In genomic region chr3:48240711-48241491, GRCh38 we compare ENCODE assay signal across 1 cellular context.
TF ChIP-seq lines count a peak whose summit lies in the region.

Gene ZNF589 (plus strand): TSS chr3:48241104. CDS start chr3:48241172, 68 bp downstream.

TF ChIP-seq in HepG2, 621 proteins besides CTCF, POLR2A, EP300 and RAD21 (continued from another document and continues in another):
- TF ChIP-seq, protein P1, sequence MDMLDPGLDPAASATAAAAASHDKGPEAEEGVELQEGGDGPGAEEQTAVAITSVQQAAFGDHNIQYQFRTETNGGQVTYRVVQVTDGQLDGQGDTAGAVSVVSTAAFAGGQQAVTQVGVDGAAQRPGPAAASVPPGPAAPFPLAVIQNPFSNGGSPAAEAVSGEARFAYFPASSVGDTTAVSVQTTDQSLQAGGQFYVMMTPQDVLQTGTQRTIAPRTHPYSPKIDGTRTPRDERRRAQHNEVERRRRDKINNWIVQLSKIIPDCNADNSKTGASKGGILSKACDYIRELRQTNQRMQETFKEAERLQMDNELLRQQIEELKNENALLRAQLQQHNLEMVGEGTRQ (IDR thresholded peaks at IDR 0.05; ENCODE audit: low read depth, low read length) = no peak
- TF ChIP-seq, protein P1 (CRISPR knock-in tag; IDR thresholded peaks at IDR 0.05; ENCODE audit: borderline replicate concordance) = no peak
- TF ChIP-seq, protein P2, sequence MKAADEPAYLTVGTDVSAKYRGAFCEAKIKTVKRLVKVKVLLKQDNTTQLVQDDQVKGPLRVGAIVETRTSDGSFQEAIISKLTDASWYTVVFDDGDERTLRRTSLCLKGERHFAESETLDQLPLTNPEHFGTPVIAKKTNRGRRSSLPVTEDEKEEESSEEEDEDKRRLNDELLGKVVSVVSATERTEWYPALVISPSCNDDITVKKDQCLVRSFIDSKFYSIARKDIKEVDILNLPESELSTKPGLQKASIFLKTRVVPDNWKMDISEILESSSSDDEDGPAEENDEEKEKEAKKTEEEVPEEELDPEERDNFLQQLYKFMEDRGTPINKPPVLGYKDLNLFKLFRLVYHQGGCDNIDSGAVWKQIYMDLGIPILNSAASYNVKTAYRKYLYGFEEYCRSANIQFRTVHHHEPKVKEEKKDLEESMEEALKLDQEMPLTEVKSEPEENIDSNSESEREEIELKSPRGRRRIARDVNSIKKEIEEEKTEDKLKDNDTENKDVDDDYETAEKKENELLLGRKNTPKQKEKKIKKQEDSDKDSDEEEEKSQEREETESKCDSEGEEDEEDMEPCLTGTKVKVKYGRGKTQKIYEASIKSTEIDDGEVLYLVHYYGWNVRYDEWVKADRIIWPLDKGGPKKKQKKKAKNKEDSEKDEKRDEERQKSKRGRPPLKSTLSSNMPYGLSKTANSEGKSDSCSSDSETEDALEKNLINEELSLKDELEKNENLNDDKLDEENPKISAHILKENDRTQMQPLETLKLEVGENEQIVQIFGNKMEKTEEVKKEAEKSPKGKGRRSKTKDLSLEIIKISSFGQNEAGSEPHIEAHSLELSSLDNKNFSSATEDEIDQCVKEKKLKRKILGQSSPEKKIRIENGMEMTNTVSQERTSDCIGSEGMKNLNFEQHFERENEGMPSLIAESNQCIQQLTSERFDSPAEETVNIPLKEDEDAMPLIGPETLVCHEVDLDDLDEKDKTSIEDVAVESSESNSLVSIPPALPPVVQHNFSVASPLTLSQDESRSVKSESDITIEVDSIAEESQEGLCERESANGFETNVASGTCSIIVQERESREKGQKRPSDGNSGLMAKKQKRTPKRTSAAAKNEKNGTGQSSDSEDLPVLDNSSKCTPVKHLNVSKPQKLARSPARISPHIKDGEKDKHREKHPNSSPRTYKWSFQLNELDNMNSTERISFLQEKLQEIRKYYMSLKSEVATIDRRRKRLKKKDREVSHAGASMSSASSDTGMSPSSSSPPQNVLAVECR (CRISPR knock-in tag; IDR thresholded peaks at IDR 0.05; ENCODE audit: borderline replicate concordance) = peak; percentile 74; the same call in 1 of the 2 replicates
- TF ChIP-seq MATR3 (CRISPR knock-in tag; IDR thresholded peaks at IDR 0.05) = no peak
- TF ChIP-seq, protein P3, sequence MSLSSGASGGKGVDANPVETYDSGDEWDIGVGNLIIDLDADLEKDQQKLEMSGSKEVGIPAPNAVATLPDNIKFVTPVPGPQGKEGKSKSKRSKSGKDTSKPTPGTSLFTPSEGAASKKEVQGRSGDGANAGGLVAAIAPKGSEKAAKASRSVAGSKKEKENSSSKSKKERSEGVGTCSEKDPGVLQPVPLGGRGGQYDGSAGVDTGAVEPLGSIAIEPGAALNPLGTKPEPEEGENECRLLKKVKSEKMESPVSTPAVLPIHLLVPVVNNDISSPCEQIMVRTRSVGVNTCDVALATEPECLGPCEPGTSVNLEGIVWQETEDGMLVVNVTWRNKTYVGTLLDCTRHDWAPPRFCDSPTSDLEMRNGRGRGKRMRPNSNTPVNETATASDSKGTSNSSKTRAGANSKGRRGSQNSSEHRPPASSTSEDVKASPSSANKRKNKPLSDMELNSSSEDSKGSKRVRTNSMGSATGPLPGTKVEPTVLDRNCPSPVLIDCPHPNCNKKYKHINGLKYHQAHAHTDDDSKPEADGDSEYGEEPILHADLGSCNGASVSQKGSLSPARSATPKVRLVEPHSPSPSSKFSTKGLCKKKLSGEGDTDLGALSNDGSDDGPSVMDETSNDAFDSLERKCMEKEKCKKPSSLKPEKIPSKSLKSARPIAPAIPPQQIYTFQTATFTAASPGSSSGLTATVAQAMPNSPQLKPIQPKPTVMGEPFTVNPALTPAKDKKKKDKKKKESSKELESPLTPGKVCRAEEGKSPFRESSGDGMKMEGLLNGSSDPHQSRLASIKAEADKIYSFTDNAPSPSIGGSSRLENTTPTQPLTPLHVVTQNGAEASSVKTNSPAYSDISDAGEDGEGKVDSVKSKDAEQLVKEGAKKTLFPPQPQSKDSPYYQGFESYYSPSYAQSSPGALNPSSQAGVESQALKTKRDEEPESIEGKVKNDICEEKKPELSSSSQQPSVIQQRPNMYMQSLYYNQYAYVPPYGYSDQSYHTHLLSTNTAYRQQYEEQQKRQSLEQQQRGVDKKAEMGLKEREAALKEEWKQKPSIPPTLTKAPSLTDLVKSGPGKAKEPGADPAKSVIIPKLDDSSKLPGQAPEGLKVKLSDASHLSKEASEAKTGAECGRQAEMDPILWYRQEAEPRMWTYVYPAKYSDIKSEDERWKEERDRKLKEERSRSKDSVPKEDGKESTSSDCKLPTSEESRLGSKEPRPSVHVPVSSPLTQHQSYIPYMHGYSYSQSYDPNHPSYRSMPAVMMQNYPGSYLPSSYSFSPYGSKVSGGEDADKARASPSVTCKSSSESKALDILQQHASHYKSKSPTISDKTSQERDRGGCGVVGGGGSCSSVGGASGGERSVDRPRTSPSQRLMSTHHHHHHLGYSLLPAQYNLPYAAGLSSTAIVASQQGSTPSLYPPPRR (CRISPR knock-in tag; IDR thresholded peaks at IDR 0.05; ENCODE audit: borderline replicate concordance) = peak; percentile 66; the same call in 1 of the 2 replicates
- TF ChIP-seq ZNF407 (CRISPR knock-in tag; IDR thresholded peaks at IDR 0.05; ENCODE audit: not compliant biosample characterization) = no peak
- TF ChIP-seq, protein P4, sequence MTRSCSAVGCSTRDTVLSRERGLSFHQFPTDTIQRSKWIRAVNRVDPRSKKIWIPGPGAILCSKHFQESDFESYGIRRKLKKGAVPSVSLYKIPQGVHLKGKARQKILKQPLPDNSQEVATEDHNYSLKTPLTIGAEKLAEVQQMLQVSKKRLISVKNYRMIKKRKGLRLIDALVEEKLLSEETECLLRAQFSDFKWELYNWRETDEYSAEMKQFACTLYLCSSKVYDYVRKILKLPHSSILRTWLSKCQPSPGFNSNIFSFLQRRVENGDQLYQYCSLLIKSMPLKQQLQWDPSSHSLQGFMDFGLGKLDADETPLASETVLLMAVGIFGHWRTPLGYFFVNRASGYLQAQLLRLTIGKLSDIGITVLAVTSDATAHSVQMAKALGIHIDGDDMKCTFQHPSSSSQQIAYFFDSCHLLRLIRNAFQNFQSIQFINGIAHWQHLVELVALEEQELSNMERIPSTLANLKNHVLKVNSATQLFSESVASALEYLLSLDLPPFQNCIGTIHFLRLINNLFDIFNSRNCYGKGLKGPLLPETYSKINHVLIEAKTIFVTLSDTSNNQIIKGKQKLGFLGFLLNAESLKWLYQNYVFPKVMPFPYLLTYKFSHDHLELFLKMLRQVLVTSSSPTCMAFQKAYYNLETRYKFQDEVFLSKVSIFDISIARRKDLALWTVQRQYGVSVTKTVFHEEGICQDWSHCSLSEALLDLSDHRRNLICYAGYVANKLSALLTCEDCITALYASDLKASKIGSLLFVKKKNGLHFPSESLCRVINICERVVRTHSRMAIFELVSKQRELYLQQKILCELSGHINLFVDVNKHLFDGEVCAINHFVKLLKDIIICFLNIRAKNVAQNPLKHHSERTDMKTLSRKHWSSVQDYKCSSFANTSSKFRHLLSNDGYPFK (CRISPR knock-in tag; IDR thresholded peaks at IDR 0.05; ENCODE audit: borderline replicate concordance) = peak; percentile 74; the same call in 1 of the 2 replicates
- TF ChIP-seq, protein P5, sequence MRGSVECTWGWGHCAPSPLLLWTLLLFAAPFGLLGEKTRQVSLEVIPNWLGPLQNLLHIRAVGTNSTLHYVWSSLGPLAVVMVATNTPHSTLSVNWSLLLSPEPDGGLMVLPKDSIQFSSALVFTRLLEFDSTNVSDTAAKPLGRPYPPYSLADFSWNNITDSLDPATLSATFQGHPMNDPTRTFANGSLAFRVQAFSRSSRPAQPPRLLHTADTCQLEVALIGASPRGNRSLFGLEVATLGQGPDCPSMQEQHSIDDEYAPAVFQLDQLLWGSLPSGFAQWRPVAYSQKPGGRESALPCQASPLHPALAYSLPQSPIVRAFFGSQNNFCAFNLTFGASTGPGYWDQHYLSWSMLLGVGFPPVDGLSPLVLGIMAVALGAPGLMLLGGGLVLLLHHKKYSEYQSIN (CRISPR knock-in tag; IDR thresholded peaks at IDR 0.05; ENCODE audit: borderline replicate concordance) = no peak
- TF ChIP-seq ZSCAN5A (CRISPR knock-in tag; IDR thresholded peaks at IDR 0.05; ENCODE audit: borderline replicate concordance) = no peak; the same call in 1 of the 2 replicates
- TF ChIP-seq ZNF672 (CRISPR knock-in tag; IDR thresholded peaks at IDR 0.05) = 0 out of 2 replicates have a peak, but pooled peaks have one; percentile 28
- TF ChIP-seq KLF16 (CRISPR knock-in tag; IDR thresholded peaks at IDR 0.05) = peak in 1 of 2 experiments; percentile 87; a peak in 2 of 4 replicates
- TF ChIP-seq ZNF17 (CRISPR knock-in tag; IDR thresholded peaks at IDR 0.05) = no peak
- no peak; the same call in 1 of the 2 replicates for TF ChIP-seq JUND (CRISPR knock-in tag; IDR thresholded peaks at IDR 0.05)
- TF ChIP-seq ZNF839 (CRISPR knock-in tag; IDR thresholded peaks at IDR 0.05; ENCODE audit: borderline replicate concordance) = peak; percentile 96
- peak; percentile 83 for TF ChIP-seq ZNF580 (CRISPR knock-in tag; IDR thresholded peaks at IDR 0.05; ENCODE audit: borderline replicate concordance, low read depth)
- TF ChIP-seq HMGA1 (CRISPR knock-in tag; conservative IDR thresholded peaks at IDR 0.05) = no peak
- no peak for TF ChIP-seq ONECUT2 (CRISPR knock-in tag; IDR thresholded peaks at IDR 0.05)
- TF ChIP-seq CHD2 (IDR thresholded peaks at IDR 0.05; ENCODE audit: low read depth, low read length) = peak; percentile 60
- peak; percentile 56; the same call in 1 of the 2 replicates for TF ChIP-seq CSRNP1 (CRISPR knock-in tag; IDR thresholded peaks at IDR 0.05)
